In the genomic region with DNA sequence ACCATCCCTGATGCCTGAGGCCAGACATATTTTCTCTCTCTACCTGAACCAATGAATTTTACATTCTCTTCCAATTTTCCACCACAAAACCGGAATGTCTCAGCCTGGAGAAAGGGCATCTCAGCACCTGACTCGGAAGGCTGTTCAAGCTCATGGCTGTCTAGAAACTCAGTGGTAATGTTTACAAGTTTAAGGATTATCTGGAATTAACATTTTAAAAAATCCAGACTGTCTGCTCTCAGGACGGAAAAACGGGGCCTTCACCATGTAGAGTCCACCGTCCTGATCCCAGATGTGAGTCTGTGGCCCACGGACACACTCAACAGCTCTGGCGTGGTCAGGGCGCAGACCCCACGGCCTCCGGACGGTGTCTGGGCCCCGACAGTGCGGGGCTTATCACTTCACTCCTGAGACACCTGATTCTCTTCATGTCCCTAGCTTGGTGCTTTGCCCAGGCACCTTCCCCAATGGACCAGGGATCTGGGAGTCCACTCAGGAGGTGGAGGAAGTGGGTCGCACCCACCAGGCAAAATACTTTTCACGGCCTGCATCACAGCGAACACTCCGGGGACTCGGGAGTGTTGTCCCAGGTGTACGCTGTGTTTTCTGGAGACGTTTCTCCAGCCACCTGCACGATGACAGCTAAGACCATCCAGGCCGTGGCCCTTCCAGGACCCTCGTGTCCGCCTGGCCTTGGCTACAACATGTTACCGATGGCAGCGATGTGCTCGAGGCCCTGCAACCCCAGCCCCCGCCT, we compare ENCODE assay signal across 9 cellular contexts.
DNase-seq lines count a peak whose midpoint lies in the region; ATAC-seq and TF ChIP-seq lines count a peak whose summit lies in the region.
"Had no signal": no experiment of that assay in that cellular context is flagged by ENCODE, and none has a peak within 500 bp of the region (broad histone marks: within the 10 kb centered on the region; RNA-seq: fewer than 3 reads in every experiment).

No MANE protein-coding gene starts in this region.

- no peaks in the 10 kb centered on the region; the same call in 2 of the 3 replicates for H3K9me3 Mint-ChIP-seq in GM23338

- peak overlapping the region; percentile 51 for H3K27ac Mint-ChIP-seq in GM23338

- DNase-seq in GM23338 (ENCODE audit: low spot score) (no peak), fibroblast of the aortic adventitia (ENCODE audit: low read depth) (no peak), gastrocnemius medialis (no peak), colonic mucosa (no peak), thyroid gland (no peak), ovary (no peak)
- DNase-seq: central memory CD4-positive, alpha-beta T cell; NCI-H1694 treated with DMSO at 0.1 percent for 48 hours had no signal

- TF ChIP-seq CTCF in GM23338 (conservative IDR thresholded peaks at IDR 0.05; ENCODE audit: low read depth in 2 of 2), result no peak
- no peak for TF ChIP-seq CTCF in WI38 (IDR thresholded peaks at IDR 0.05; ENCODE audit: low read depth, low read length)
- TF ChIP-seq CTCF in fibroblast of the aortic adventitia (IDR thresholded peaks at IDR 0.05; ENCODE audit: insufficient read depth, low read length), result no peak
- no peak for TF ChIP-seq CTCF in gastrocnemius medialis (IDR thresholded peaks at IDR 0.05 in 4 of 5, conservative IDR thresholded peaks at IDR 0.05 in 1 of 5)
- no peak for TF ChIP-seq CTCF in colonic mucosa (IDR thresholded peaks at IDR 0.05)
- no peak for TF ChIP-seq CTCF in thyroid gland (IDR thresholded peaks at IDR 0.05)
- TF ChIP-seq CTCF in ovary (IDR thresholded peaks at IDR 0.05), result no peak

- ATAC-seq in GM23338, result no peak
- no peak for ATAC-seq in gastrocnemius medialis

- no peak overlapping the region for H2AFZ ChIP-seq in GM23338

- H3K27me3 Mint-ChIP-seq in GM23338 (ENCODE audit: insufficient read depth, low read depth, poor library complexity), result peaks cover 49% of the 10 kb centered on the region

- H3K79me2 ChIP-seq in GM23338 (replicated peaks; ENCODE audit: insufficient read depth), result peaks cover 93% of the 10 kb centered on the region

- no peaks in the 10 kb centered on the region for H3K9me2 ChIP-seq in GM23338 (ENCODE audit: insufficient read depth)

- peaks cover 59% of the 10 kb centered on the region for H4K20me1 ChIP-seq in GM23338 (replicated peaks; ENCODE audit: insufficient read depth)

- no peak for TF ChIP-seq EP300 in ovary (IDR thresholded peaks at IDR 0.05)

- peaks cover 93% of the 10 kb centered on the region for H3K4me1 Mint-ChIP-seq in GM23338

- intact Hi-C loops in gastrocnemius medialis (cut with DNase I; ENCODE audit: low total_unique reads) (no loop called here), colonic mucosa (cut with DNase I) (no loop called here), thyroid gland (cut with DNase I) (no loop called here), ovary (cut with DNase I) (loop anchor here in 1 of 4 donors (10.0 kb wide), 1 partner anchor 176 kb away; the partner anchor contains the start of gene ANKRD11)

- H3F3A ChIP-seq in GM23338 (replicated peaks; ENCODE audit: low read depth), result peaks cover 10% of the 10 kb centered on the region; the same call in 1 of the 2 replicates

- H3K4me3 Mint-ChIP-seq in GM23338, result no peak overlapping the region; the same call in 2 of the 3 replicates

- in situ Hi-C loops in gastrocnemius medialis (cut with MboI; ENCODE audit: low sequenced_read_pairs in 4 of 4), result no loop called here

- H3K27me3 ChIP-seq in GM23338 (ENCODE audit: insufficient read depth) (no peaks in the 10 kb centered on the region), gastrocnemius medialis (no peaks in the 10 kb centered on the region), colonic mucosa (no peaks in the 10 kb centered on the region), thyroid gland (no peaks in the 10 kb centered on the region), ovary (no peaks in the 10 kb centered on the region)

- H3K9ac ChIP-seq in colonic mucosa (ENCODE audit: low read depth in 2 of 2, low read length in 2 of 2), result no peak overlapping the region

- WGBS in thyroid gland, 2 donors, result 93 to 94% methylated on average over 20 to 28 of the region's 28 CpGs
- WGBS in ovary, 3 donors, result 91 to 94% (median 92%) methylated on average over 26 to 28 of the region's 28 CpGs

- no peak for TF ChIP-seq POLR2A in gastrocnemius medialis (IDR thresholded peaks at IDR 0.05)
- no peak for TF ChIP-seq POLR2A in thyroid gland (IDR thresholded peaks at IDR 0.05)
- no peak for TF ChIP-seq POLR2A in ovary (IDR thresholded peaks at IDR 0.05)

- no peaks in the 10 kb centered on the region for H3K9me3 ChIP-seq in gastrocnemius medialis
- no peaks in the 10 kb centered on the region for H3K9me3 ChIP-seq in colonic mucosa
- no peaks in the 10 kb centered on the region for H3K9me3 ChIP-seq in thyroid gland
- H3K9me3 ChIP-seq in ovary, result no peaks in the 10 kb centered on the region

- no peak overlapping the region for H3K4me2 ChIP-seq in GM23338

- H3K27ac ChIP-seq in GM23338 (ENCODE audit: low read depth), result peak overlapping the region; percentile 39; the same call in 1 of the 2 replicates
- H3K27ac ChIP-seq in gastrocnemius medialis, result peak overlapping the region; percentile 92 to 96 (median 93)
- H3K27ac ChIP-seq in colonic mucosa, result no peak overlapping the region
- H3K27ac ChIP-seq in thyroid gland, result no peak overlapping the region
- no peak overlapping the region for H3K27ac ChIP-seq in ovary

- H3K4me3 ChIP-seq in GM23338 (no peak overlapping the region), WI38 (ENCODE audit: low read depth, low read length) (peak overlapping the region; percentile 36), fibroblast of the aortic adventitia (ENCODE audit: low read depth, low read length) (peak overlapping the region; percentile 47), gastrocnemius medialis (no peak overlapping the region), colonic mucosa (no peak overlapping the region), thyroid gland (replicated peaks in 1 of 3) (no peak overlapping the region), ovary (no peak overlapping the region)

- peaks cover 7% of the 10 kb centered on the region; the same call in 2 of the 3 replicates for H3K36me3 Mint-ChIP-seq in GM23338 (ENCODE audit: low read depth)

- peaks cover 50% of the 10 kb centered on the region for H3K4me1 ChIP-seq in GM23338 (ENCODE audit: insufficient read depth)
- H3K4me1 ChIP-seq in gastrocnemius medialis, result peaks cover 88 to 94% of the 10 kb centered on the region in 2 donors
- peaks cover 41% of the 10 kb centered on the region for H3K4me1 ChIP-seq in colonic mucosa
- H3K4me1 ChIP-seq in thyroid gland, result peaks cover 37 to 82% of the 10 kb centered on the region in 2 donors
- peaks cover 42% of the 10 kb centered on the region for H3K4me1 ChIP-seq in ovary (ENCODE audit: insufficient read depth)

- no peaks in the 10 kb centered on the region for H3K36me3 ChIP-seq in GM23338 (ENCODE audit: insufficient read depth)
- H3K36me3 ChIP-seq in gastrocnemius medialis, result no peaks in the 10 kb centered on the region
- no peaks in the 10 kb centered on the region for H3K36me3 ChIP-seq in colonic mucosa
- H3K36me3 ChIP-seq in thyroid gland, result no peaks in the 10 kb centered on the region
- H3K36me3 ChIP-seq in ovary, result no peaks in the 10 kb centered on the region

Comparison
In these comparisons a context has a peak if more than half of its experiments do, and no peak if none do; other contexts are left out.
1. H3K27ac ChIP-seq: peak in GM23338 (single experiment) and gastrocnemius medialis (4 of 4); none in colonic mucosa (single experiment), thyroid gland (0 of 3) and ovary (0 of 2).
2. H3K4me3 ChIP-seq: peak in WI38 (single experiment) and fibroblast of the aortic adventitia (single experiment); none in GM23338 (single experiment), gastrocnemius medialis (0 of 4), colonic mucosa (single experiment), thyroid gland (0 of 3) and ovary (single experiment).